Comparison of ENCODE assay signal across 18 cellular contexts in genomic region chr1:14403961-14404645, GRCh38.
DNase-seq lines count a peak whose midpoint lies in the region; ATAC-seq and TF ChIP-seq lines count a peak whose summit lies in the region.
"Had no signal": no experiment of that assay in that cellular context is flagged by ENCODE, and none has a peak within 500 bp of the region (broad histone marks: within the 10 kb centered on the region; RNA-seq: fewer than 3 reads in every experiment).

No MANE protein-coding gene starts in this region.

- no peaks in the 10 kb centered on the region for H3K4me1 ChIP-seq in foreskin keratinocyte
- H3K4me1 ChIP-seq: SJSA1 had no signal

- ATAC-seq in foreskin keratinocyte (peak; percentile 58), GM18517 (IDR thresholded peaks at IDR 0.05; ENCODE audit: unreplicated experiment) (no peak), GM19397 (IDR thresholded peaks at IDR 0.05; ENCODE audit: unreplicated experiment) (no peak)

- TF ChIP-seq EP300 in neural cell (conservative IDR thresholded peaks at IDR 0.05; ENCODE audit: poor library complexity, severe bottlenecking) = no peak

- no peak for TF ChIP-seq CTCF in foreskin keratinocyte (conservative IDR thresholded peaks at IDR 0.05)
- no peak for TF ChIP-seq CTCF in neural cell (IDR thresholded peaks at IDR 0.05; ENCODE audit: poor library complexity, severe bottlenecking)

- no peaks in the 10 kb centered on the region for H3K9me2 ChIP-seq in neural cell (ENCODE audit: insufficient read depth, low read length)

- intact Hi-C loops in posterior vena cava (cut with DNase I) = no loop called here

- no peaks in the 10 kb centered on the region for H3K79me2 ChIP-seq in neural cell (replicated peaks; ENCODE audit: insufficient read depth, low read length)

- no peak overlapping the region for H2AFZ ChIP-seq in neural cell (ENCODE audit: low read depth, low read length)
- H2AFZ ChIP-seq: GM23248 had no signal

- DNase-seq in ELF-1 (ENCODE audit: low read depth, low spot score) = peak; percentile 21
- DNase-seq in NCI-H526 treated with DMSO at 0.1 percent for 48 hours (lab: John Stamatoyannopoulos, UW) = peak; percentile 75
- DNase-seq in foreskin keratinocyte = no peak
- DNase-seq in posterior vena cava (ENCODE audit: low spot score) = no peak
- DNase-seq in activated gamma-delta T cell (lab: John Stamatoyannopoulos, UW) = no peak
- DNase-seq: Calu3; CD4-positive, alpha-beta memory T cell; GM23248; NCI-H1048; NCI-H1436 treated with DMSO at 0.1 percent for 48 hours; NCI-H2107; NCI-H226; NCI-H774 had no signal

- no peaks in the 10 kb centered on the region for H4K20me1 ChIP-seq in neural cell (ENCODE audit: insufficient read depth)

- H3K27ac ChIP-seq in foreskin keratinocyte = no peak overlapping the region
- H3K27ac ChIP-seq in neural cell (ENCODE audit: low read length) = peak overlapping the region; percentile 62
- H3K27ac ChIP-seq: GM23248, RWPE1, SJSA1 had no signal

- H3F3A ChIP-seq in neural cell (ENCODE audit: insufficient read depth, low read length, poor library complexity, severe bottlenecking) = no peaks in the 10 kb centered on the region

- H3K4me3 ChIP-seq in neural cell (ENCODE audit: low read length) = no peak overlapping the region
- H3K4me3 ChIP-seq: GM23248, SJSA1 had no signal

- no peaks in the 10 kb centered on the region for H3K9me3 ChIP-seq in neural cell (ENCODE audit: low read length)
- H3K9me3 ChIP-seq: SJSA1 had no signal

- H3K9ac ChIP-seq in neural cell (ENCODE audit: low read length) = no peak overlapping the region
- H3K9ac ChIP-seq: GM23248 had no signal

- H3K4me2 ChIP-seq in neural cell (ENCODE audit: low read length) = no peak overlapping the region

- no peaks in the 10 kb centered on the region for H3K27me3 ChIP-seq in foreskin keratinocyte
- H3K27me3 ChIP-seq in neural cell (ENCODE audit: insufficient read depth, low read depth, low read length) = no peaks in the 10 kb centered on the region
- H3K27me3 ChIP-seq: SJSA1 had no signal

- no peak for TF ChIP-seq RAD21 in neural cell (conservative IDR thresholded peaks at IDR 0.05)

- H3K36me3 ChIP-seq in neural cell (ENCODE audit: insufficient read depth, low read length) = no peaks in the 10 kb centered on the region
- H3K36me3 ChIP-seq: SJSA1 had no signal

TF ChIP-seq in neural cell, 6 proteins besides CTCF, POLR2A, EP300 and RAD21:
- TF ChIP-seq REST (IDR thresholded peaks at IDR 0.05; ENCODE audit: borderline replicate concordance) (no peak), EZH2 (IDR thresholded peaks at IDR 0.05; ENCODE audit: borderline replicate concordance, insufficient read depth, low read length, poor library complexity, severe bottlenecking) (no peak), MXI1 (conservative IDR thresholded peaks at IDR 0.05; ENCODE audit: poor library complexity, severe bottlenecking) (no peak), SMC3 (conservative IDR thresholded peaks at IDR 0.05; ENCODE audit: poor library complexity) (no peak), TAF1 (IDR thresholded peaks at IDR 0.05; ENCODE audit: low read depth) (no peak), POLR2AphosphoS5 (IDR thresholded peaks at IDR 0.05) (no peak)
TF ChIP-seq in neural cell: peak in this region for 0.

Comparison
In these comparisons a context has a peak if more than half of its experiments do, and no peak if none do; other contexts are left out.
1. DNase-seq: peak in ELF-1 (single experiment) and NCI-H526 treated with DMSO at 0.1 percent for 48 hours (single experiment); none in foreskin keratinocyte (0 of 2), posterior vena cava (single experiment) and activated gamma-delta T cell (single experiment).